In genomic region chr16:67464565-67464964, GRCh38 we compare ENCODE assay signal across 20 cellular contexts. TPM values are rescaled to one million over a fixed set of nuclear protein-coding genes. Genes with fewer than 3 reads are reported as not detected.
"Had no signal": no experiment of that assay in that cellular context is flagged by ENCODE, and none has a peak within 500 bp of the region (broad histone marks: within the 10 kb centered on the region; RNA-seq: fewer than 3 reads in every experiment).

No MANE protein-coding gene starts in this region.

- H3K9me3 ChIP-seq: left ventricle myocardium inferior, stomach, thyroid gland, uterus had no signal

- H3K27ac ChIP-seq: cardiac muscle cell, hepatocyte, left ventricle myocardium inferior had no signal

- H3K27me3 ChIP-seq: cardiac muscle cell, dorsolateral prefrontal cortex, hepatocyte, stomach, thyroid gland, uterus had no signal

- H3K4me2 ChIP-seq: hepatocyte had no signal

- H3K27me3 Mint-ChIP-seq: activated T-helper 17 cell treated with anti-CD3 and anti-CD28 coated beads, Interleukin-2, amount 50 U/mL, for 72 hours; T-cell had no signal

- H3K36me3 ChIP-seq: cardiac muscle cell, left ventricle myocardium inferior, thyroid gland, uterus had no signal

- H3K4me3 Mint-ChIP-seq: activated naive CD4-positive, alpha-beta T cell treated with anti-CD3 and anti-CD28 coated beads for 36 hours; activated T-helper 17 cell treated with anti-CD3 and anti-CD28 coated beads, Interleukin-2, amount 50 U/mL, for 72 hours; nephron progenitor cell; T-cell had no signal

- H2AFZ ChIP-seq: hepatocyte had no signal

- H3K9me3 Mint-ChIP-seq: activated naive CD4-positive, alpha-beta T cell treated with anti-CD3 and anti-CD28 coated beads for 36 hours; activated T-helper 17 cell treated with anti-CD3 and anti-CD28 coated beads, Interleukin-2, amount 50 U/mL, for 72 hours; nephron progenitor cell; T-cell had no signal

- H3K27ac Mint-ChIP-seq: activated naive CD4-positive, alpha-beta T cell treated with anti-CD3 and anti-CD28 coated beads for 36 hours; nephron progenitor cell; T-cell had no signal

- DNase-seq: activated CD4-positive, alpha-beta T cell treated with anti-CD3 and anti-CD28 coated beads, Interleukin-2, amount 50 U/mL, for 1 hour; activated naive CD4-positive, alpha-beta T cell treated with anti-CD3 and anti-CD28 coated beads for 36 hours; activated T-cell treated with anti-CD3 and anti-CD28 coated beads for 4 hours; dorsolateral prefrontal cortex; erythroblast; left ventricle myocardium inferior; mesenchymal stem cell; nephron progenitor cell; stimulated activated CD4-positive, alpha-beta T cell treated with anti-CD3 and anti-CD28 coated beads, Interleukin-1b, Interleukin-23, amount 100 ng/mL, for 48 hours; stomach; T-cell; T-helper 9 cell; thyroid gland; uterus had no signal

- H3K4me3 ChIP-seq: cardiac muscle cell, dorsolateral prefrontal cortex, hepatocyte, left ventricle myocardium inferior, stomach, thyroid gland, uterus had no signal

- ATAC-seq: activated CD4-positive, CD25-positive, alpha-beta regulatory T cell treated with anti-CD3 and anti-CD28 coated beads, Interleukin-2, amount 50 U/mL, for 24 hours; activated T-helper 17 cell treated with anti-CD3 and anti-CD28 coated beads, Interleukin-2, amount 50 U/mL, for 72 hours; T-cell had no signal

RNA-seq across cellular contexts. Expression of gene AGRP, which starts 18.8 kb away (rescaled TPM):
- total RNA-seq: activated naive CD4-positive, alpha-beta T cell treated with anti-CD3 and anti-CD28 coated beads for 36 hours; activated T-helper 17 cell treated with anti-CD3 and anti-CD28 coated beads, Interleukin-2, amount 50 U/mL, for 72 hours; cardiac muscle cell; glomerular endothelial cell; left ventricle myocardium inferior; osteocyte; stomach; T-cell; thyroid gland; uterus had no signal

RNA-seq across cellular contexts. Expression of gene HSD11B2, which starts 33.6 kb away (rescaled TPM):
- total RNA-seq: glomerular endothelial cell had no signal
